In genomic region chr17:43402078-43402477, GRCh38 we compare ENCODE assay signal across 12 cellular contexts. TPM values are rescaled to one million over a fixed set of nuclear protein-coding genes. Genes with fewer than 3 reads are reported as not detected.
DNase-seq lines count a peak whose midpoint lies in the region; TF ChIP-seq lines count a peak whose summit lies in the region.
"Had no signal": no experiment of that assay in that cellular context is flagged by ENCODE, and none has a peak within 500 bp of the region (broad histone marks: within the 10 kb centered on the region; RNA-seq: fewer than 3 reads in every experiment).

No MANE protein-coding gene starts in this region.

- peak; percentile 52; the same call in 1 of the 2 replicates for TF ChIP-seq EP300 in Ishikawa (IDR thresholded peaks at IDR 0.05; ENCODE audit: borderline replicate concordance)
- TF ChIP-seq EP300 in suprapubic skin (IDR thresholded peaks at IDR 0.05) = no peak

- H2BK120ac ChIP-seq in mesenchymal stem cell (ENCODE audit: low read depth, low read length) = no peak overlapping the region

- no peak overlapping the region for H3K4ac ChIP-seq in mesenchymal stem cell (ENCODE audit: low read depth in 1 of 2, low read length in 2 of 2)

- peaks cover 41% of the 10 kb centered on the region for H3K36me3 Mint-ChIP-seq in endodermal cell (ENCODE audit: low read depth)

- H3K4me1 Mint-ChIP-seq in endodermal cell = peaks cover 46% of the 10 kb centered on the region

- H3K9me3 ChIP-seq in endodermal cell (ENCODE audit: control insufficient read depth, low read length) (peaks cover 10% of the 10 kb centered on the region), mesenchymal stem cell (ENCODE audit: control insufficient read depth, low read length) (no peaks in the 10 kb centered on the region), suprapubic skin (no peaks in the 10 kb centered on the region)

- H3K4me3 ChIP-seq in endodermal cell (ENCODE audit: low read length) = peak overlapping the region; percentile 96
- peak overlapping the region in 1 of 2 experiments; percentile 97 for H3K4me3 ChIP-seq in mesenchymal stem cell (ENCODE audit: insufficient read depth in 1 of 2, low read depth in 1 of 2, low read length in 2 of 2)
- peak overlapping the region; percentile 81 for H3K4me3 ChIP-seq in suprapubic skin

- H2BK5ac ChIP-seq in mesenchymal stem cell (ENCODE audit: low read depth, low read length, poor library complexity, severe bottlenecking) = no peak overlapping the region

- H3K9ac ChIP-seq in endodermal cell (ENCODE audit: extremely low read depth, low read length, poor library complexity, severe bottlenecking) = peak overlapping the region; percentile 94
- H3K9ac ChIP-seq in mesenchymal stem cell (ENCODE audit: low read length) = peak overlapping the region; percentile 96

- H2BK12ac ChIP-seq in mesenchymal stem cell (ENCODE audit: low read length in 2 of 2) = no peak overlapping the region

- H3K27me3 ChIP-seq in endodermal cell (ENCODE audit: control insufficient read depth, insufficient read depth, low read length, poor library complexity, severe bottlenecking) (no peaks in the 10 kb centered on the region), mesenchymal stem cell (ENCODE audit: control insufficient read depth in 1 of 2, insufficient read depth in 1 of 2, low read length in 2 of 2) (no peaks in the 10 kb centered on the region), suprapubic skin (no peaks in the 10 kb centered on the region)

- no peaks in the 10 kb centered on the region for H3K27me3 Mint-ChIP-seq in endodermal cell (ENCODE audit: insufficient read depth)

- H2AK5ac ChIP-seq in mesenchymal stem cell (ENCODE audit: low read length, severe bottlenecking) = peak overlapping the region; percentile 55

- whole genome bisulfite sequencing in endodermal cell (ENCODE audit: insufficient coverage in 1 of 2, insufficient read length in 1 of 2), 2 experiments = 89 to 94% methylated on average over 2 to 6 of the region's 6 CpGs
- 100% methylated on average over 5 of the region's 6 CpGs for WGBS in mesenchymal stem cell
- WGBS in suprapubic skin = 69% methylated on average over 6 of the region's 6 CpGs

- H3K4me1 ChIP-seq in endodermal cell (ENCODE audit: control insufficient read depth, insufficient read depth, low read length) = peaks cover 14% of the 10 kb centered on the region
- H3K4me1 ChIP-seq in mesenchymal stem cell (ENCODE audit: control insufficient read depth, insufficient read depth, low read depth, low read length) = peaks cover 23% of the 10 kb centered on the region
- H3K4me1 ChIP-seq in suprapubic skin = peaks cover 48% of the 10 kb centered on the region

- H4K91ac ChIP-seq in mesenchymal stem cell (ENCODE audit: low read length) = no peak overlapping the region

- peak overlapping the region; percentile 82 for H3K27ac Mint-ChIP-seq in endodermal cell

- no peaks in the 10 kb centered on the region for H3K9me3 Mint-ChIP-seq in endodermal cell
- H3K9me3 Mint-ChIP-seq: activated B cell treated with CpG ODN at 0.5 μM for 24 hours had no signal

- H3K36me3 ChIP-seq in endodermal cell (ENCODE audit: control insufficient read depth, insufficient read depth, low read length) = peaks cover 39% of the 10 kb centered on the region
- H3K36me3 ChIP-seq in mesenchymal stem cell (ENCODE audit: control insufficient read depth in 1 of 2, insufficient read depth in 2 of 2, low read depth in 1 of 2, low read length in 2 of 2) = peaks cover 7 to 23% of the 10 kb centered on the region in 2 experiments
- no peaks in the 10 kb centered on the region for H3K36me3 ChIP-seq in suprapubic skin

- H2BK15ac ChIP-seq in mesenchymal stem cell (ENCODE audit: low read depth, poor library complexity, severe bottlenecking) = no peak overlapping the region

- no peak for TF ChIP-seq RAD21 in Ishikawa (IDR thresholded peaks at IDR 0.05; ENCODE audit: low read depth)

- no peak overlapping the region for H3K18ac ChIP-seq in mesenchymal stem cell (ENCODE audit: low read depth in 1 of 2, low read length in 2 of 2)

- TF ChIP-seq CTCF in endodermal cell (conservative IDR thresholded peaks at IDR 0.05) (no peak), suprapubic skin (IDR thresholded peaks at IDR 0.05) (no peak)

- no peak for TF ChIP-seq POLR2A in suprapubic skin (IDR thresholded peaks at IDR 0.05)

- no peak overlapping the region for H3K23ac ChIP-seq in mesenchymal stem cell (ENCODE audit: low read length in 2 of 2)

- H3K27ac ChIP-seq in endodermal cell (ENCODE audit: low read depth, low read length) (no peak overlapping the region), mesenchymal stem cell (ENCODE audit: low read length, poor library complexity, severe bottlenecking) (no peak overlapping the region), suprapubic skin (peak overlapping the region; percentile 77)

- no peak overlapping the region for H3K14ac ChIP-seq in mesenchymal stem cell (ENCODE audit: low read length in 2 of 2)

- DNase-seq in endodermal cell = no peak
- DNase-seq in mesenchymal stem cell = no peak
- no peak for DNase-seq in suprapubic skin (ENCODE audit: low spot score in 2 of 2)
- DNase-seq in central memory CD4-positive, alpha-beta T cell = no peak
- no peak for DNase-seq in cerebellar nuclear complex (lab: John Stamatoyannopoulos, UW)
- DNase-seq in AG08396 (ENCODE audit: low spot score) = no peak
- DNase-seq: activated B cell treated with CpG ODN at 0.5 μM for 24 hours; KG1; midbrain; NCI-H2029; stimulated activated naive CD4-positive, alpha-beta T cell treated with Interleukin-2 at 50 U/mL for 16 hours had no signal

- peaks cover 20% of the 10 kb centered on the region for H3K79me1 ChIP-seq in mesenchymal stem cell (replicated peaks; ENCODE audit: low read length, poor library complexity, severe bottlenecking)

- no peak overlapping the region for H2AFZ ChIP-seq in mesenchymal stem cell (ENCODE audit: low read depth, low read length)

- no peak overlapping the region for H4K8ac ChIP-seq in mesenchymal stem cell (ENCODE audit: low read length)

- no peak overlapping the region for H3K4me2 ChIP-seq in mesenchymal stem cell (ENCODE audit: low read length, poor library complexity, severe bottlenecking)

- H3K4me3 Mint-ChIP-seq in endodermal cell = peak overlapping the region; percentile 92
- H3K4me3 Mint-ChIP-seq: activated B cell treated with CpG ODN at 0.5 μM for 24 hours had no signal

TF ChIP-seq in Ishikawa, 13 proteins besides CTCF, POLR2A, EP300 and RAD21:
- TF ChIP-seq MAX (IDR thresholded peaks at IDR 0.05) (peak; percentile 78), TCF12 (IDR thresholded peaks at IDR 0.05; ENCODE audit: low read depth) (peak; percentile 68), REST (IDR thresholded peaks at IDR 0.05; ENCODE audit: low read depth) (no peak)
TF ChIP-seq in Ishikawa: peak in this region for 2.

RNA-seq across cellular contexts. Expression of gene ARL4D, which starts 3.3 kb away (rescaled TPM):
- total RNA-seq in endodermal cell (100 to 1,000 TPM; 129 to 142 TPM), suprapubic skin (10 to 100 TPM; 26.7 to 50.9 (median 32.2) TPM)
- polyA plus RNA-seq in endodermal cell (2013, experiment 1 of 2) = 47.0 TPM
- polyA plus RNA-seq in endodermal cell (2013, experiment 2 of 2) = 62.6 TPM
- 8.4 TPM for polyA plus RNA-seq in mesenchymal stem cell (2013, experiment 1 of 2)
- polyA plus RNA-seq in mesenchymal stem cell (2013, experiment 2 of 2) = 8.7 TPM
